30 cellular contexts compared by ENCODE assay signal in the genomic region with DNA sequence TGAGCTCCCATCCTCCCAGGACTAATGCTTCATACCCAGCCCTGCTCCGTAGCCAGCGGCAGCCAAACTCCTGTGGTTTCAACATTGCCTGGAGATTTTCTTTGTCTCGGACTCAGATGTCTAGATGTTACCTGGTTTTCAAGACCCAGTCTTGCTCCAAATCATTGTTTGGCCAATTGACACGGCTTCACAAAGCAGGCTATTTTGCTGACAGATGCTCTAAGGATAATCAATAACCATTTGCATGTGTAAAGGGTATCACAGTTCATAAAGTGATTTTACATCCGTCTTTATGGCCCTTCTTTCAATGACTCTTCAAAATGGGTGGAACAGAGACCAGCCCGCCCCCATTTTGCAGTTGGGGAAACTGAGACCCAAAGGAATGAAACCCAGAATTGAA.
"Had no signal": no experiment of that assay in that cellular context is flagged by ENCODE, and none has a peak within 500 bp of the region (broad histone marks: within the 10 kb centered on the region; RNA-seq: fewer than 3 reads in every experiment).

No MANE protein-coding gene starts in this region.

- H3K4me3 Mint-ChIP-seq: activated B cell treated with CpG ODN at 0.5 μM for 24 hours; activated CD4-positive, alpha-beta memory T cell treated with anti-CD3 and anti-CD28 coated beads for 36 hours; activated CD8-positive, alpha-beta memory T cell treated with anti-CD3 and anti-CD28 coated beads, Interleukin-2, amount 10 ng/mL, durations not matched to agents 7 days and 5 days; activated CD8-positive, alpha-beta T cell treated with anti-CD3 and anti-CD28 coated beads, Interleukin-2, amount 10 ng/mL, durations not matched to agents 7 days and 5 days; activated naive CD4-positive, alpha-beta T cell treated with anti-CD3 and anti-CD28 coated beads, Interleukin-2, amount 10 ng/mL, durations not matched to agents 7 days and 5 days; activated naive CD8-positive, alpha-beta T cell treated with anti-CD3 and anti-CD28 coated beads, Interleukin-2, amount 10 ng/mL, durations not matched to agents 7 days and 5 days; activated T-cell treated with anti-CD3 and anti-CD28 coated beads, Interleukin-2, amount 50 U/mL, for 72 hours; brain; T-helper 17 cell; T-helper 2 cell treated with Interferon-gamma antibody and Interleukin-4, amounts not matched to agents 5 μg/mL and 100 μg/mL, for 36 hours had no signal

- H3K36me3 Mint-ChIP-seq: activated CD4-positive, alpha-beta memory T cell treated with anti-CD3 and anti-CD28 coated beads for 36 hours; activated CD8-positive, alpha-beta memory T cell treated with anti-CD3 and anti-CD28 coated beads, Interleukin-2, amount 10 ng/mL, durations not matched to agents 7 days and 5 days; activated naive CD4-positive, alpha-beta T cell treated with anti-CD3 and anti-CD28 coated beads, Interleukin-2, amount 10 ng/mL, durations not matched to agents 7 days and 5 days; activated naive CD4-positive, alpha-beta T cell treated with anti-CD3 and anti-CD28 coated beads, Interleukin-2, amount 50 U/mL, for 72 hours; activated naive CD8-positive, alpha-beta T cell treated with anti-CD3 and anti-CD28 coated beads, Interleukin-2, amount 10 ng/mL, durations not matched to agents 7 days and 5 days; brain had no signal

- ATAC-seq: activated CD4-positive, CD25-positive, alpha-beta regulatory T cell treated with anti-CD3 and anti-CD28 coated beads, Interleukin-2, amount 50 U/mL, for 24 hours; activated CD8-positive, alpha-beta memory T cell treated with anti-CD3 and anti-CD28 coated beads, Interleukin-2, amount 10 ng/mL, durations not matched to agents 7 days and 5 days; activated CD8-positive, alpha-beta T cell treated with anti-CD3 and anti-CD28 coated beads, Interleukin-2, amount 10 ng/mL, durations not matched to agents 7 days and 5 days; activated naive CD4-positive, alpha-beta T cell treated with anti-CD3 and anti-CD28 coated beads, Interleukin-2, amount 50 U/mL, for 72 hours; activated T-cell treated with anti-CD3 and anti-CD28 coated beads, Interleukin-2, amount 50 U/mL, for 72 hours; heart left ventricle; T-helper 17 cell had no signal

- H3K9me3 Mint-ChIP-seq: activated B cell treated with CpG ODN at 0.5 μM for 24 hours; activated CD4-positive, alpha-beta memory T cell treated with anti-CD3 and anti-CD28 coated beads for 36 hours; activated naive CD4-positive, alpha-beta T cell treated with anti-CD3 and anti-CD28 coated beads, Interleukin-2, amount 10 ng/mL, durations not matched to agents 7 days and 5 days; activated naive CD4-positive, alpha-beta T cell treated with anti-CD3 and anti-CD28 coated beads, Interleukin-2, amount 50 U/mL, for 72 hours; activated naive CD8-positive, alpha-beta T cell treated with anti-CD3 and anti-CD28 coated beads, Interleukin-2, amount 10 ng/mL, durations not matched to agents 7 days and 5 days; brain; T-helper 2 cell treated with Interferon-gamma antibody and Interleukin-4, amounts not matched to agents 5 μg/mL and 100 μg/mL, for 36 hours had no signal

- H3K9me3 ChIP-seq: ascending aorta, breast epithelium, colonic mucosa, esophagus squamous epithelium, heart left ventricle had no signal

- H3K4me3 ChIP-seq: ascending aorta, breast epithelium, cardiac muscle cell, colonic mucosa, esophagus squamous epithelium, heart left ventricle had no signal

- H3K27ac Mint-ChIP-seq: activated B cell treated with CpG ODN at 0.5 μM for 24 hours; activated CD4-positive, alpha-beta memory T cell treated with anti-CD3 and anti-CD28 coated beads for 36 hours; activated CD8-positive, alpha-beta memory T cell treated with anti-CD3 and anti-CD28 coated beads, Interleukin-2, amount 10 ng/mL, durations not matched to agents 7 days and 5 days; activated CD8-positive, alpha-beta T cell treated with anti-CD3 and anti-CD28 coated beads, Interleukin-2, amount 10 ng/mL, durations not matched to agents 7 days and 5 days; activated naive CD4-positive, alpha-beta T cell treated with anti-CD3 and anti-CD28 coated beads, Interleukin-2, amount 10 ng/mL, durations not matched to agents 7 days and 5 days; activated naive CD4-positive, alpha-beta T cell treated with anti-CD3 and anti-CD28 coated beads, Interleukin-2, amount 50 U/mL, for 72 hours; activated naive CD8-positive, alpha-beta T cell treated with anti-CD3 and anti-CD28 coated beads, Interleukin-2, amount 10 ng/mL, durations not matched to agents 7 days and 5 days; activated T-cell treated with anti-CD3 and anti-CD28 coated beads, Interleukin-2, amount 50 U/mL, for 72 hours; brain; T-helper 17 cell; T-helper 2 cell treated with Interferon-gamma antibody and Interleukin-4, amounts not matched to agents 5 μg/mL and 100 μg/mL, for 36 hours had no signal

- H3K4me1 ChIP-seq: ascending aorta, breast epithelium, colonic mucosa, esophagus squamous epithelium, heart left ventricle had no signal

- H3K27ac ChIP-seq: ascending aorta, breast epithelium, cardiac muscle cell, colonic mucosa, epithelial cell of prostate, esophagus squamous epithelium, heart left ventricle, WERI-Rb-1 had no signal

- H3K4me1 Mint-ChIP-seq: activated B cell treated with CpG ODN at 0.5 μM for 24 hours; activated CD8-positive, alpha-beta memory T cell treated with anti-CD3 and anti-CD28 coated beads, Interleukin-2, amount 10 ng/mL, durations not matched to agents 7 days and 5 days; activated naive CD4-positive, alpha-beta T cell treated with anti-CD3 and anti-CD28 coated beads, Interleukin-2, amount 10 ng/mL, durations not matched to agents 7 days and 5 days; activated naive CD8-positive, alpha-beta T cell treated with anti-CD3 and anti-CD28 coated beads, Interleukin-2, amount 10 ng/mL, durations not matched to agents 7 days and 5 days; T-helper 17 cell had no signal

- DNase-seq: activated B cell treated with CpG ODN at 0.5 μM for 24 hours; activated CD4-positive, alpha-beta memory T cell treated with anti-CD3 and anti-CD28 coated beads for 36 hours; activated CD4-positive, alpha-beta T cell treated with anti-CD3 and anti-CD28 coated beads for 48 hours; activated CD8-positive, alpha-beta memory T cell treated with anti-CD3 and anti-CD28 coated beads, Interleukin-2, amount 10 ng/mL, durations not matched to agents 7 days and 5 days; activated CD8-positive, alpha-beta memory T cell treated with anti-CD3 and anti-CD28 coated beads, Interleukin-2, amount 50 U/mL, for 4 hours; activated CD8-positive, alpha-beta T cell treated with anti-CD3 and anti-CD28 coated beads, Interleukin-2, amount 10 ng/mL, durations not matched to agents 7 days and 5 days; activated gamma-delta T cell; activated naive CD4-positive, alpha-beta T cell; activated naive CD4-positive, alpha-beta T cell treated with anti-CD3 and anti-CD28 coated beads, Interleukin-2, amount 10 ng/mL, durations not matched to agents 7 days and 5 days; activated naive CD8-positive, alpha-beta T cell treated with anti-CD3 and anti-CD28 coated beads, Interleukin-2, amount 10 ng/mL, durations not matched to agents 7 days and 5 days; activated T-cell treated with anti-CD3 and anti-CD28 coated beads, Interleukin-2, amount 50 U/mL, for 1 hour; activated T-cell treated with anti-CD3 and anti-CD28 coated beads, Interleukin-2, amount 50 U/mL, for 72 hours; central memory CD4-positive, alpha-beta T cell; cerebellar nuclear complex; colonic mucosa; effector CD8-positive, alpha-beta T cell; esophagus squamous epithelium; heart left ventricle; T-helper 1 cell; T-helper 17 cell; T1000; WERI-Rb-1 had no signal

- H3K27me3 Mint-ChIP-seq: activated CD8-positive, alpha-beta memory T cell treated with anti-CD3 and anti-CD28 coated beads, Interleukin-2, amount 10 ng/mL, durations not matched to agents 7 days and 5 days; activated naive CD4-positive, alpha-beta T cell treated with anti-CD3 and anti-CD28 coated beads, Interleukin-2, amount 10 ng/mL, durations not matched to agents 7 days and 5 days; activated naive CD8-positive, alpha-beta T cell treated with anti-CD3 and anti-CD28 coated beads, Interleukin-2, amount 10 ng/mL, durations not matched to agents 7 days and 5 days had no signal

- H3K36me3 ChIP-seq: ascending aorta, breast epithelium, cardiac muscle cell, colonic mucosa, esophagus squamous epithelium, heart left ventricle, WERI-Rb-1 had no signal

- H3K27me3 ChIP-seq: ascending aorta, cardiac muscle cell, colonic mucosa, esophagus squamous epithelium had no signal
